2 cellular contexts compared by ENCODE assay signal in the genomic region with DNA sequence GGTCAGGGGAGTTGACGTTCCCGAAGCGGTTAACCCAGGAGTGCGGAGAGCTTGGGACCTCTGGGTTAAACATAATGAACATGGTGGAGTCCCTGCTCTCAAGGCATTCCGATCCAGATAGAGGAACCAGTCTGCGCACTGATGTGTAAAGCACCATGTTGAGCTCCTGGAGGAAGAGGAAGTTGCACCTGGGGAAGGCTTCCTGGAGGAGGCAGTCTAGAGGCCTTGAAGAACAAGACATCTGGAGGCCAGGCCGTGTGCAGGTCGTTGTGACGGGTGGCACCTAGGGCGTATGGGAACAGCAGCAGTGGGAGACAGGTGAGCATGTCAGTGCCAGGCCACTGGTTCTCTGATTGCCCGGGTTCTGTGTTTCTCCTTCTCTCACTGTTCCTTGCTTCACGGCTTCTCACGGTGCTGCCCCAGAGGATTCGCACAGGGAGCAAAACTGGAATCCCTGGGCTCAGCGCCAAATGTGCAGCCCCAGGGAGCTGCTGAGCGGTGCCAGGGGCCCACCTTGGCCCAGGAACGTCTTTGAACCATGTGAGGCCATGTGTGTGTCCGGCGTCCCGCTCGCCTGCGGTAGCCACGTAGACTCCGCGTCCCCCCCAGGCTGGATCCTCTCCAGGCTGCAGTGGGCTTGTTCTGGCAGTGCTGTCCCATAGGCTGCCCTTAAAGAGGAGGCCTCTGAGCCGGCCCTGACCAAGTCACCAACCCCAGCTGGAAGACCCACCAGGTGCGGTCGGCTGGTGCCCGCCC.
A peak's percentile ranks its signal among the peaks of the same experiment; 100 is the strongest.
TF ChIP-seq lines count a peak whose summit lies in the region.

No MANE protein-coding gene starts in this region.

TF ChIP-seq in K562, 482 proteins besides CTCF, POLR2A, EP300 and RAD21:
- TF ChIP-seq, protein P1, sequence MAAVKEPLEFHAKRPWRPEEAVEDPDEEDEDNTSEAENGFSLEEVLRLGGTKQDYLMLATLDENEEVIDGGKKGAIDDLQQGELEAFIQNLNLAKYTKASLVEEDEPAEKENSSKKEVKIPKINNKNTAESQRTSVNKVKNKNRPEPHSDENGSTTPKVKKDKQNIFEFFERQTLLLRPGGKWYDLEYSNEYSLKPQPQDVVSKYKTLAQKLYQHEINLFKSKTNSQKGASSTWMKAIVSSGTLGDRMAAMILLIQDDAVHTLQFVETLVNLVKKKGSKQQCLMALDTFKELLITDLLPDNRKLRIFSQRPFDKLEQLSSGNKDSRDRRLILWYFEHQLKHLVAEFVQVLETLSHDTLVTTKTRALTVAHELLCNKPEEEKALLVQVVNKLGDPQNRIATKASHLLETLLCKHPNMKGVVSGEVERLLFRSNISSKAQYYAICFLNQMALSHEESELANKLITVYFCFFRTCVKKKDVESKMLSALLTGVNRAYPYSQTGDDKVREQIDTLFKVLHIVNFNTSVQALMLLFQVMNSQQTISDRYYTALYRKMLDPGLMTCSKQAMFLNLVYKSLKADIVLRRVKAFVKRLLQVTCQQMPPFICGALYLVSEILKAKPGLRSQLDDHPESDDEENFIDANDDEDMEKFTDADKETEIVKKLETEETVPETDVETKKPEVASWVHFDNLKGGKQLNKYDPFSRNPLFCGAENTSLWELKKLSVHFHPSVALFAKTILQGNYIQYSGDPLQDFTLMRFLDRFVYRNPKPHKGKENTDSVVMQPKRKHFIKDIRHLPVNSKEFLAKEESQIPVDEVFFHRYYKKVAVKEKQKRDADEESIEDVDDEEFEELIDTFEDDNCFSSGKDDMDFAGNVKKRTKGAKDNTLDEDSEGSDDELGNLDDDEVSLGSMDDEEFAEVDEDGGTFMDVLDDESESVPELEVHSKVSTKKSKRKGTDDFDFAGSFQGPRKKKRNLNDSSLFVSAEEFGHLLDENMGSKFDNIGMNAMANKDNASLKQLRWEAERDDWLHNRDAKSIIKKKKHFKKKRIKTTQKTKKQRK (IDR thresholded peaks at IDR 0.05; ENCODE audit: borderline replicate concordance, low read depth, low read length), result no peak
- TF ChIP-seq ZFP36 (IDR thresholded peaks at IDR 0.05; ENCODE audit: low read depth, low read length, partially characterized antibody) (peak; percentile 94), EZH2 (IDR thresholded peaks at IDR 0.05; ENCODE audit: borderline replicate concordance, low read depth, low read length) (0 out of 2 replicates have a peak, but pooled peaks have one; percentile 18), POLR2G (IDR thresholded peaks at IDR 0.05; ENCODE audit: low read depth, low read length) (no peak), PHF8 (IDR thresholded peaks at IDR 0.05; ENCODE audit: borderline replicate concordance, low read length) (no peak), ZNF644 (tag; IDR thresholded peaks at IDR 0.05; ENCODE audit: low read depth) (no peak), SPI1 (IDR thresholded peaks at IDR 0.05; ENCODE audit: borderline replicate concordance, low read depth, low read length) (peak; percentile 48; the same call in 1 of the 2 replicates), NONO (IDR thresholded peaks at IDR 0.05; ENCODE audit: low read depth in 2 of 2, low read length in 1 of 2) (no peak), TFAM (CRISPR knock-in tag; conservative IDR thresholded peaks at IDR 0.05) (no peak)
- TF ChIP-seq, protein P2, sequence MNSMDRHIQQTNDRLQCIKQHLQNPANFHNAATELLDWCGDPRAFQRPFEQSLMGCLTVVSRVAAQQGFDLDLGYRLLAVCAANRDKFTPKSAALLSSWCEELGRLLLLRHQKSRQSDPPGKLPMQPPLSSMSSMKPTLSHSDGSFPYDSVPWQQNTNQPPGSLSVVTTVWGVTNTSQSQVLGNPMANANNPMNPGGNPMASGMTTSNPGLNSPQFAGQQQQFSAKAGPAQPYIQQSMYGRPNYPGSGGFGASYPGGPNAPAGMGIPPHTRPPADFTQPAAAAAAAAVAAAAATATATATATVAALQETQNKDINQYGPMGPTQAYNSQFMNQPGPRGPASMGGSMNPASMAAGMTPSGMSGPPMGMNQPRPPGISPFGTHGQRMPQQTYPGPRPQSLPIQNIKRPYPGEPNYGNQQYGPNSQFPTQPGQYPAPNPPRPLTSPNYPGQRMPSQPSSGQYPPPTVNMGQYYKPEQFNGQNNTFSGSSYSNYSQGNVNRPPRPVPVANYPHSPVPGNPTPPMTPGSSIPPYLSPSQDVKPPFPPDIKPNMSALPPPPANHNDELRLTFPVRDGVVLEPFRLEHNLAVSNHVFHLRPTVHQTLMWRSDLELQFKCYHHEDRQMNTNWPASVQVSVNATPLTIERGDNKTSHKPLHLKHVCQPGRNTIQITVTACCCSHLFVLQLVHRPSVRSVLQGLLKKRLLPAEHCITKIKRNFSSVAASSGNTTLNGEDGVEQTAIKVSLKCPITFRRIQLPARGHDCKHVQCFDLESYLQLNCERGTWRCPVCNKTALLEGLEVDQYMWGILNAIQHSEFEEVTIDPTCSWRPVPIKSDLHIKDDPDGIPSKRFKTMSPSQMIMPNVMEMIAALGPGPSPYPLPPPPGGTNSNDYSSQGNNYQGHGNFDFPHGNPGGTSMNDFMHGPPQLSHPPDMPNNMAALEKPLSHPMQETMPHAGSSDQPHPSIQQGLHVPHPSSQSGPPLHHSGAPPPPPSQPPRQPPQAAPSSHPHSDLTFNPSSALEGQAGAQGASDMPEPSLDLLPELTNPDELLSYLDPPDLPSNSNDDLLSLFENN (IDR thresholded peaks at IDR 0.05; ENCODE audit: low read depth in 2 of 2, low read length in 2 of 2), result no peak
- TF ChIP-seq, protein P3, sequence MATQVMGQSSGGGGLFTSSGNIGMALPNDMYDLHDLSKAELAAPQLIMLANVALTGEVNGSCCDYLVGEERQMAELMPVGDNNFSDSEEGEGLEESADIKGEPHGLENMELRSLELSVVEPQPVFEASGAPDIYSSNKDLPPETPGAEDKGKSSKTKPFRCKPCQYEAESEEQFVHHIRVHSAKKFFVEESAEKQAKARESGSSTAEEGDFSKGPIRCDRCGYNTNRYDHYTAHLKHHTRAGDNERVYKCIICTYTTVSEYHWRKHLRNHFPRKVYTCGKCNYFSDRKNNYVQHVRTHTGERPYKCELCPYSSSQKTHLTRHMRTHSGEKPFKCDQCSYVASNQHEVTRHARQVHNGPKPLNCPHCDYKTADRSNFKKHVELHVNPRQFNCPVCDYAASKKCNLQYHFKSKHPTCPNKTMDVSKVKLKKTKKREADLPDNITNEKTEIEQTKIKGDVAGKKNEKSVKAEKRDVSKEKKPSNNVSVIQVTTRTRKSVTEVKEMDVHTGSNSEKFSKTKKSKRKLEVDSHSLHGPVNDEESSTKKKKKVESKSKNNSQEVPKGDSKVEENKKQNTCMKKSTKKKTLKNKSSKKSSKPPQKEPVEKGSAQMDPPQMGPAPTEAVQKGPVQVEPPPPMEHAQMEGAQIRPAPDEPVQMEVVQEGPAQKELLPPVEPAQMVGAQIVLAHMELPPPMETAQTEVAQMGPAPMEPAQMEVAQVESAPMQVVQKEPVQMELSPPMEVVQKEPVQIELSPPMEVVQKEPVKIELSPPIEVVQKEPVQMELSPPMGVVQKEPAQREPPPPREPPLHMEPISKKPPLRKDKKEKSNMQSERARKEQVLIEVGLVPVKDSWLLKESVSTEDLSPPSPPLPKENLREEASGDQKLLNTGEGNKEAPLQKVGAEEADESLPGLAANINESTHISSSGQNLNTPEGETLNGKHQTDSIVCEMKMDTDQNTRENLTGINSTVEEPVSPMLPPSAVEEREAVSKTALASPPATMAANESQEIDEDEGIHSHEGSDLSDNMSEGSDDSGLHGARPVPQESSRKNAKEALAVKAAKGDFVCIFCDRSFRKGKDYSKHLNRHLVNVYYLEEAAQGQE (CRISPR knock-in tag; IDR thresholded peaks at IDR 0.05; ENCODE audit: low read depth), result no peak
- TF ChIP-seq, protein P4, sequence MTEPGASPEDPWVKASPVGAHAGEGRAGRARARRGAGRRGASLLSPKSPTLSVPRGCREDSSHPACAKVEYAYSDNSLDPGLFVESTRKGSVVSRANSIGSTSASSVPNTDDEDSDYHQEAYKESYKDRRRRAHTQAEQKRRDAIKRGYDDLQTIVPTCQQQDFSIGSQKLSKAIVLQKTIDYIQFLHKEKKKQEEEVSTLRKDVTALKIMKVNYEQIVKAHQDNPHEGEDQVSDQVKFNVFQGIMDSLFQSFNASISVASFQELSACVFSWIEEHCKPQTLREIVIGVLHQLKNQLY (CRISPR knock-in tag; conservative IDR thresholded peaks at IDR 0.05), result no peak

TF ChIP-seq in WTC11, 78 proteins besides CTCF, POLR2A, EP300 and RAD21 (continued from another document):
- TF ChIP-seq NFE2L1 (CRISPR knock-in tag; IDR thresholded peaks at IDR 0.05) (no peak), JAZF1 (CRISPR knock-in tag; IDR thresholded peaks at IDR 0.05) (no peak)
- TF ChIP-seq, protein P5, sequence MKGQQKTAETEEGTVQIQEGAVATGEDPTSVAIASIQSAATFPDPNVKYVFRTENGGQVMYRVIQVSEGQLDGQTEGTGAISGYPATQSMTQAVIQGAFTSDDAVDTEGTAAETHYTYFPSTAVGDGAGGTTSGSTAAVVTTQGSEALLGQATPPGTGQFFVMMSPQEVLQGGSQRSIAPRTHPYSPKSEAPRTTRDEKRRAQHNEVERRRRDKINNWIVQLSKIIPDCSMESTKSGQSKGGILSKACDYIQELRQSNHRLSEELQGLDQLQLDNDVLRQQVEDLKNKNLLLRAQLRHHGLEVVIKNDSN (CRISPR knock-in tag; IDR thresholded peaks at IDR 0.05), result no peak
- TF ChIP-seq, protein P6, sequence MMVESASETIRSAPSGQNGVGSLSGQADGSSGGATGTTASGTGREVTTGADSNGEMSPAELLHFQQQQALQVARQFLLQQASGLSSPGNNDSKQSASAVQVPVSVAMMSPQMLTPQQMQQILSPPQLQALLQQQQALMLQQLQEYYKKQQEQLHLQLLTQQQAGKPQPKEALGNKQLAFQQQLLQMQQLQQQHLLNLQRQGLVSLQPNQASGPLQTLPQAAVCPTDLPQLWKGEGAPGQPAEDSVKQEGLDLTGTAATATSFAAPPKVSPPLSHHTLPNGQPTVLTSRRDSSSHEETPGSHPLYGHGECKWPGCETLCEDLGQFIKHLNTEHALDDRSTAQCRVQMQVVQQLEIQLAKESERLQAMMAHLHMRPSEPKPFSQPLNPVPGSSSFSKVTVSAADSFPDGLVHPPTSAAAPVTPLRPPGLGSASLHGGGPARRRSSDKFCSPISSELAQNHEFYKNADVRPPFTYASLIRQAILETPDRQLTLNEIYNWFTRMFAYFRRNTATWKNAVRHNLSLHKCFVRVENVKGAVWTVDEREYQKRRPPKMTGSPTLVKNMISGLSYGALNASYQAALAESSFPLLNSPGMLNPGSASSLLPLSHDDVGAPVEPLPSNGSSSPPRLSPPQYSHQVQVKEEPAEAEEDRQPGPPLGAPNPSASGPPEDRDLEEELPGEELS (CRISPR knock-in tag; IDR thresholded peaks at IDR 0.05), result no peak
